Comparison of ENCODE assay signal across 14 cellular contexts in genomic region chr2:43458002-43458628, GRCh38.
A peak's percentile ranks its signal among the peaks of the same experiment; 100 is the strongest.
DNase-seq lines count a peak whose midpoint lies in the region; ATAC-seq and TF ChIP-seq lines count a peak whose summit lies in the region.
"Had no signal": no experiment of that assay in that cellular context is flagged by ENCODE, and none has a peak within 500 bp of the region (broad histone marks: within the 10 kb centered on the region; RNA-seq: fewer than 3 reads in every experiment).

No MANE protein-coding gene starts in this region.

- no peaks in the 10 kb centered on the region for H3K9me2 ChIP-seq in GM23248 (ENCODE audit: insufficient read depth)

- peaks cover 63% of the 10 kb centered on the region for H3F3A ChIP-seq in GM23248 (ENCODE audit: insufficient read depth)

- H3K9ac ChIP-seq in GM23248 = no peak overlapping the region; the same call in 1 of the 2 replicates

- H2AFZ ChIP-seq in GM23248 = no peak overlapping the region

- DNase-seq in GM23248 (peak; percentile 88), adrenal gland (peak in 3 of 7 donors; percentile 46 to 57 (median 47)), iris pigment epithelial cell (ENCODE audit: low read depth) (peak; percentile 83), suprapubic skin (ENCODE audit: low spot score in 2 of 2) (no peak), C1 segment of cervical spinal cord (lab: John Stamatoyannopoulos, UW) (no peak)
- DNase-seq: activated B cell treated with CpG ODN at 0.5 μM for 24 hours, cerebellar nuclear complex, KBM-7, left ventricle myocardium inferior, NCI-H2171, posterior cingulate gyrus had no signal

- H4K20me1 ChIP-seq in GM23248 (ENCODE audit: insufficient read depth) = no peaks in the 10 kb centered on the region

- peaks cover 76% of the 10 kb centered on the region for H3K4me1 ChIP-seq in GM23248 (ENCODE audit: insufficient read depth)
- peaks cover 36 to 82% of the 10 kb centered on the region in 2 donors for H3K4me1 ChIP-seq in adrenal gland (replicated peaks in 1 of 2)
- H3K4me1 ChIP-seq in suprapubic skin = peaks cover 86% of the 10 kb centered on the region

- no peaks in the 10 kb centered on the region for H3K36me3 ChIP-seq in GM23248 (ENCODE audit: low read depth)
- no peaks in the 10 kb centered on the region for H3K36me3 ChIP-seq in adrenal gland (replicated peaks in 1 of 2)
- no peaks in the 10 kb centered on the region for H3K36me3 ChIP-seq in suprapubic skin
- H3K36me3 ChIP-seq: left ventricle myocardium inferior had no signal

- H3K27me3 ChIP-seq in GM23248 (replicated peaks; ENCODE audit: insufficient read depth) (no peaks in the 10 kb centered on the region), adrenal gland (no peaks in the 10 kb centered on the region), suprapubic skin (no peaks in the 10 kb centered on the region)

- intact Hi-C loops in adrenal gland (cut with DNase I) = no loop called here

- H3K4me2 ChIP-seq in GM23248 (ENCODE audit: unreplicated experiment) = peak overlapping the region; percentile 43

- peak overlapping the region; percentile 54 for H3K27ac ChIP-seq in GM23248
- H3K27ac ChIP-seq in adrenal gland = peak overlapping the region; percentile 61 to 87 (median 69)
- H3K27ac ChIP-seq in suprapubic skin = peak overlapping the region; percentile 76

- H3K9me3 ChIP-seq in GM23248 (ENCODE audit: low read depth) (no peaks in the 10 kb centered on the region), adrenal gland (replicated peaks in 1 of 3) (no peaks in the 10 kb centered on the region), suprapubic skin (no peaks in the 10 kb centered on the region)
- H3K9me3 ChIP-seq: left ventricle myocardium inferior had no signal

- ATAC-seq in HG02759 (IDR thresholded peaks at IDR 0.05; ENCODE audit: unreplicated experiment) = no peak
- no peak for ATAC-seq in GM19397 (IDR thresholded peaks at IDR 0.05; ENCODE audit: unreplicated experiment)
- ATAC-seq in GM18868 (IDR thresholded peaks at IDR 0.05; ENCODE audit: unreplicated experiment) = no peak

- TF ChIP-seq EP300 in suprapubic skin (IDR thresholded peaks at IDR 0.05) = no peak

- H3K79me2 ChIP-seq in GM23248 (ENCODE audit: insufficient read depth) = no peaks in the 10 kb centered on the region

- H3K4me3 ChIP-seq in GM23248 (no peak overlapping the region), adrenal gland (no peak overlapping the region), suprapubic skin (no peak overlapping the region)
- H3K4me3 ChIP-seq: left ventricle myocardium inferior had no signal

- WGBS in GM23248 (ENCODE audit: low coverage in 1 of 2, low lambda C conversion rate in 2 of 2, missing lambda C conversion rate in 2 of 2), 2 experiments = 46 to 47% methylated on average over 4 of the region's 4 CpGs
- 30 to 39% (median 35%) methylated on average over 4 of the region's 4 CpGs for WGBS in adrenal gland, 4 donors
- 59% methylated on average over 4 of the region's 4 CpGs for WGBS in suprapubic skin

- in situ Hi-C loops in GM23248 (cut with MboI) = no loop called here

- TF ChIP-seq CTCF in adrenal gland (IDR thresholded peaks at IDR 0.05) (no peak), suprapubic skin (IDR thresholded peaks at IDR 0.05) (no peak)

- TF ChIP-seq POLR2A in adrenal gland (IDR thresholded peaks at IDR 0.05) = no peak
- no peak for TF ChIP-seq POLR2A in suprapubic skin (IDR thresholded peaks at IDR 0.05)

Comparison
In these comparisons a context has a peak if more than half of its experiments do, and no peak if none do; other contexts are left out.
1. DNase-seq: peak in GM23248 (single experiment) and iris pigment epithelial cell (single experiment); none in suprapubic skin (0 of 2) and C1 segment of cervical spinal cord (0 of 14).
2. Peak in every context shown above with its lines, with median percentiles within 50 percentile points of each other: H3K27ac ChIP-seq.